ENCODE assay signal across 28 cellular contexts in genomic region chr20:63311833-63312243, GRCh38. TPM values are rescaled to one million over a fixed set of nuclear protein-coding genes. Genes with fewer than 3 reads are reported as not detected.
"Had no signal": no experiment of that assay in that cellular context is flagged by ENCODE, and none has a peak within 500 bp of the region (broad histone marks: within the 10 kb centered on the region; RNA-seq: fewer than 3 reads in every experiment).

No MANE protein-coding gene starts in this region.

- H3K79me2 ChIP-seq: parathyroid adenoma had no signal

- H3K9ac ChIP-seq: parathyroid adenoma had no signal

- H3K27ac ChIP-seq: coronary artery, esophagus squamous epithelium, heart right ventricle, parathyroid adenoma, skin epidermis, spleen, testis, tibial artery had no signal

- H2AFZ ChIP-seq: parathyroid adenoma had no signal

- FAIRE-seq: endometrium, islet of Langerhans had no signal

- H3K4me3 ChIP-seq: coronary artery, esophagus squamous epithelium, heart right ventricle, mucosa of descending colon, skin epidermis, spleen, testis, tibial artery had no signal

- H3K4me1 ChIP-seq: tibial artery had no signal

- H3K27me3 ChIP-seq: testis had no signal

- H3K36me3 ChIP-seq: esophagus squamous epithelium, heart right ventricle, spleen, tibial artery had no signal

- H3K9me3 ChIP-seq: esophagus squamous epithelium, heart right ventricle, mucosa of descending colon, spleen, testis, tibial artery had no signal

- DNase-seq: dermis blood vessel endothelial cell; effector memory CD8-positive, alpha-beta T cell; erythroblast; esophagus squamous epithelium; foreskin melanocyte; glutamatergic neuron; hippocampal formation; kidney glomerular epithelial cell; mesenchymal stem cell; naive B cell; spleen; stimulated activated CD4-positive, alpha-beta T cell treated with anti-CD3 and anti-CD28 coated beads, Interleukin-4, amount 100 ng/mL, for 4 hours; stimulated activated naive CD8-positive, alpha-beta T cell treated with anti-CD3 and anti-CD28 coated beads, Interleukin-15, Interleukin-2, amounts not matched to agents 100 U/mL and 50 U/mL, for 24 hours; testis; tibial artery had no signal

- ATAC-seq: effector memory CD8-positive, alpha-beta T cell; mucosa of descending colon; natural killer cell treated with Interleukin-12 subunit alpha and Interleukin-12 subunit beta and Interleukin-15 and Interleukin-18, amount 100 ng/mL, for 72 hours; stimulated activated memory B cell treated with anti-CD40 and anti-IgM and Interleukin-4, amounts not matched to agents 10 μg/mL and 1 μg/mL and 100 μg/mL, for 72 hours; stimulated activated naive CD8-positive, alpha-beta T cell treated with anti-CD3 and anti-CD28 coated beads, Interleukin-15, Interleukin-2, amounts not matched to agents 100 U/mL and 50 U/mL, for 24 hours had no signal

RNA-seq across cellular contexts. Expression of gene COL20A1, which starts 18.9 kb away (rescaled TPM):
- total RNA-seq: dermis blood vessel endothelial cell; esophagus squamous epithelium; lower leg skin; mucosa of descending colon; natural killer cell treated with Interleukin-12 subunit alpha and Interleukin-12 subunit beta and Interleukin-15 and Interleukin-18, amount 100 ng/mL, for 72 hours; osteoblast had no signal
- polyA plus RNA-seq: heart right ventricle, urinary bladder had no signal

RNA-seq across cellular contexts. Expression of gene CHRNA4, which starts 49.3 kb away (rescaled TPM):
- total RNA-seq: dermis blood vessel endothelial cell; esophagus squamous epithelium; mucosa of descending colon; natural killer cell treated with Interleukin-12 subunit alpha and Interleukin-12 subunit beta and Interleukin-15 and Interleukin-18, amount 100 ng/mL, for 72 hours; osteoblast had no signal
- polyA plus RNA-seq: urinary bladder had no signal

RNA-seq across cellular contexts. Expression of gene NKAIN4, which starts 57.6 kb away (rescaled TPM):
- total RNA-seq: dermis blood vessel endothelial cell; esophagus squamous epithelium; heart right ventricle; lung microvascular endothelial cell; natural killer cell treated with Interleukin-12 subunit alpha and Interleukin-12 subunit beta and Interleukin-15 and Interleukin-18, amount 100 ng/mL, for 72 hours; osteoblast; spleen had no signal
